ENCODE assay signal across 8 cellular contexts in genomic region chr9:69035438-69036316, GRCh38. TPM values are rescaled to one million over a fixed set of nuclear protein-coding genes. Genes with fewer than 3 reads are reported as not detected.
DNase-seq lines count a peak whose midpoint lies in the region; ATAC-seq and TF ChIP-seq lines count a peak whose summit lies in the region.

Gene FXN, plus strand, starts transcription at chr9:69035752. Its CDS starts 31 bp downstream, at chr9:69035783.

- H3K36me3 ChIP-seq in NT2/D1 (ENCODE audit: insufficient read depth, insufficient read length, low read length): peaks cover 13% of the 10 kb centered on the region

- TF ChIP-seq CTCF in epithelial cell of esophagus (IDR thresholded peaks at IDR 0.05; ENCODE audit: insufficient read depth, low read depth, low read length, missing control alignments): peak; percentile 87

- ATAC-seq in GM19397 (IDR thresholded peaks at IDR 0.05; ENCODE audit: unreplicated experiment): peak; percentile 96
- ATAC-seq in HG03565 (IDR thresholded peaks at IDR 0.05; ENCODE audit: unreplicated experiment): peak; percentile 91

- peak; percentile 90 for DNase-seq in COLO668 (lab: John Stamatoyannopoulos, UW; ENCODE audit: unreplicated experiment)
- DNase-seq in NT2/D1 (ENCODE audit: low read depth, low spot score): peak; percentile 66
- peak; percentile 74 for DNase-seq in activated T-cell treated with anti-CD3 and anti-CD28 coated beads for 1 hour (ENCODE audit: low read depth)
- peak; percentile 84 for DNase-seq in epithelial cell of esophagus (ENCODE audit: low read depth)
- peak; percentile 78 for DNase-seq in mucosa of gallbladder (ENCODE audit: low spot score)
- DNase-seq in stimulated activated CD8-positive, alpha-beta memory T cell treated with anti-CD3 and anti-CD28 coated beads, Interleukin-4, amount 100 ng/mL, for 4 hours (ENCODE audit: low read depth in 2 of 2, low spot score in 1 of 2): peak; percentile 51 to 59

- H3K4me3 ChIP-seq in NT2/D1 (ENCODE audit: insufficient read length, low read depth) (peak within 1 kb of the TSS; percentile 90), epithelial cell of esophagus (ENCODE audit: low read length) (peak within 1 kb of the TSS; percentile 89)

- H3K9ac ChIP-seq in NT2/D1 (ENCODE audit: insufficient read length, low read depth): peak within 1 kb of the TSS; percentile 86

- no peaks in the 10 kb centered on the region for H3K9me3 ChIP-seq in NT2/D1 (ENCODE audit: insufficient read depth, low read length)

- H3K4me1 ChIP-seq in NT2/D1 (ENCODE audit: insufficient read depth, insufficient read length): peaks cover 3% of the 10 kb centered on the region

- no peaks in the 10 kb centered on the region for H3K27me3 ChIP-seq in NT2/D1 (ENCODE audit: insufficient read depth, insufficient read length)

RNA-seq across cellular contexts. Expression of gene FXN, which starts in this region (rescaled TPM):
- total RNA-seq in mucosa of gallbladder: 10.3 TPM

Comparison
In these comparisons a context has a peak if more than half of its experiments do, and no peak if none do; other contexts are left out.
1. Peak in every context shown above with its lines: DNase-seq, ATAC-seq and H3K4me3 ChIP-seq.